In genomic region chr6:19050765-19051164, GRCh38 we compare ENCODE assay signal across 28 cellular contexts.
"Had no signal": no experiment of that assay in that cellular context is flagged by ENCODE, and none has a peak within 500 bp of the region (broad histone marks: within the 10 kb centered on the region; RNA-seq: fewer than 3 reads in every experiment).

No MANE protein-coding gene starts in this region.

- H3K36me3 ChIP-seq: colonic mucosa, esophagus muscularis mucosa, esophagus squamous epithelium, gastrocnemius medialis, gastroesophageal sphincter, heart left ventricle, heart right ventricle had no signal

- FAIRE-seq: colon, endometrium, endothelial cell of umbilical vein, frontal cortex had no signal

- H3K4me3 ChIP-seq: colonic mucosa, coronary artery, dorsolateral prefrontal cortex, esophagus muscularis mucosa, esophagus squamous epithelium, gastrocnemius medialis, gastroesophageal sphincter, heart left ventricle, heart right ventricle had no signal

- H3K9me3 ChIP-seq: colonic mucosa, esophagus squamous epithelium, gastrocnemius medialis had no signal

- H3K27ac ChIP-seq: colonic mucosa, coronary artery, dorsolateral prefrontal cortex, epithelial cell of prostate, esophagus muscularis mucosa, esophagus squamous epithelium, foreskin keratinocyte, gastrocnemius medialis, gastroesophageal sphincter, heart left ventricle, heart right ventricle had no signal

- DNase-seq: colonic mucosa; cortex of kidney; dermis blood vessel endothelial cell; dorsolateral prefrontal cortex; effector CD4-positive, alpha-beta T cell; effector CD8-positive, alpha-beta T cell; effector memory CD4-positive, alpha-beta T cell; effector memory CD8-positive, alpha-beta T cell; endodermal cell; erythroblast; esophagus squamous epithelium; foreskin fibroblast; foreskin keratinocyte; foreskin melanocyte; gastrocnemius medialis; glutamatergic neuron; head of caudate nucleus; heart left ventricle; heart right ventricle had no signal

- H3K4me1 ChIP-seq: colonic mucosa, esophagus squamous epithelium, foreskin keratinocyte, gastrocnemius medialis, heart left ventricle, heart right ventricle had no signal

- H3K27me3 ChIP-seq: colonic mucosa, esophagus muscularis mucosa, esophagus squamous epithelium, foreskin keratinocyte, gastrocnemius medialis, gastroesophageal sphincter, heart left ventricle, heart right ventricle had no signal

- ATAC-seq: effector memory CD8-positive, alpha-beta T cell; esophagus mucosa; foreskin keratinocyte; gastrocnemius medialis; gastroesophageal sphincter; heart left ventricle; heart right ventricle had no signal
